In genomic region chr6:52544325-52545022, GRCh38 we compare ENCODE assay signal across 1 cellular context.
TF ChIP-seq lines count a peak whose summit lies in the region.

No MANE protein-coding gene starts in this region.

TF ChIP-seq in HepG2, 621 proteins besides CTCF, POLR2A, EP300 and RAD21 (continued from another document and continues in another):
- TF ChIP-seq ZNF296 (CRISPR knock-in tag; conservative IDR thresholded peaks at IDR 0.05) (no peak), ZNF616 (CRISPR knock-in tag; IDR thresholded peaks at IDR 0.05; ENCODE audit: low read depth) (no peak), SNAI1 (CRISPR knock-in tag; IDR thresholded peaks at IDR 0.05; ENCODE audit: borderline replicate concordance) (no peak), ZNF776 (CRISPR knock-in tag; IDR thresholded peaks at IDR 0.05) (no peak; the same call in 1 of the 2 replicates), ZSCAN21 (CRISPR knock-in tag; IDR thresholded peaks at IDR 0.05; ENCODE audit: borderline replicate concordance) (peak; percentile 58; the same call in 1 of the 2 replicates), ZBTB46 (CRISPR knock-in tag; IDR thresholded peaks at IDR 0.05; ENCODE audit: borderline replicate concordance) (no peak), ZNF274 (CRISPR knock-in tag; IDR thresholded peaks at IDR 0.05) (no peak), ZGPAT (CRISPR knock-in tag; IDR thresholded peaks at IDR 0.05) (peak; percentile 2; the same call in 1 of the 2 replicates), HDAC2 (CRISPR knock-in tag; IDR thresholded peaks at IDR 0.05) (no peak; the same call in 1 of the 2 replicates), ELF4 (CRISPR knock-in tag; IDR thresholded peaks at IDR 0.05; ENCODE audit: borderline replicate concordance) (peak; percentile 37; the same call in 1 of the 2 replicates), PAXIP1 (CRISPR knock-in tag; conservative IDR thresholded peaks at IDR 0.05) (peak; percentile 11), ZNF326 (CRISPR knock-in tag; IDR thresholded peaks at IDR 0.05; ENCODE audit: borderline replicate concordance) (no peak), ZNF44 (CRISPR knock-in tag; IDR thresholded peaks at IDR 0.05) (0 out of 2 replicates have a peak, but pooled peaks have one; percentile 5), PHF21A (CRISPR knock-in tag; IDR thresholded peaks at IDR 0.05) (peak; percentile 17; the same call in 1 of the 2 replicates), ZMYM2 (CRISPR knock-in tag; IDR thresholded peaks at IDR 0.05) (peak; percentile 51; the same call in 1 of the 2 replicates), TFAP4 (IDR thresholded peaks at IDR 0.05; ENCODE audit: borderline replicate concordance, low read depth) (peak; percentile 45), FOXA1 (IDR thresholded peaks at IDR 0.05) (peak; percentile 69; the same call in 1 of the 2 replicates), FOXA1 (CRISPR knock-in tag; IDR thresholded peaks at IDR 0.05) (peak; percentile 84), MLLT10 (CRISPR knock-in tag; IDR thresholded peaks at IDR 0.05) (no peak), ZNF253 (CRISPR knock-in tag; IDR thresholded peaks at IDR 0.05; ENCODE audit: borderline replicate concordance) (no peak), GATAD1 (CRISPR knock-in tag; IDR thresholded peaks at IDR 0.05) (0 out of 2 replicates have a peak, but pooled peaks have one; percentile 9), ZBTB20 (CRISPR knock-in tag; IDR thresholded peaks at IDR 0.05; ENCODE audit: borderline replicate concordance, low read depth) (peak; percentile 4; the same call in 1 of the 2 replicates), SMARCC2 (IDR thresholded peaks at IDR 0.05) (no peak), THAP11 (CRISPR knock-in tag; IDR thresholded peaks at IDR 0.05) (peak; percentile 7; the same call in 1 of the 2 replicates), CEBPG (CRISPR knock-in tag; IDR thresholded peaks at IDR 0.05) (peak; percentile 4; the same call in 1 of the 2 replicates), CCDC6 (CRISPR knock-in tag; IDR thresholded peaks at IDR 0.05) (0 out of 2 replicates have a peak, but pooled peaks have one; percentile 77), CENPT (CRISPR knock-in tag; IDR thresholded peaks at IDR 0.05; ENCODE audit: low read depth) (no peak), TRIM24 (CRISPR knock-in tag; IDR thresholded peaks at IDR 0.05) (no peak), HMGXB3 (CRISPR knock-in tag; IDR thresholded peaks at IDR 0.05; ENCODE audit: borderline replicate concordance) (no peak; the same call in 1 of the 2 replicates)
- TF ChIP-seq, protein P1, sequence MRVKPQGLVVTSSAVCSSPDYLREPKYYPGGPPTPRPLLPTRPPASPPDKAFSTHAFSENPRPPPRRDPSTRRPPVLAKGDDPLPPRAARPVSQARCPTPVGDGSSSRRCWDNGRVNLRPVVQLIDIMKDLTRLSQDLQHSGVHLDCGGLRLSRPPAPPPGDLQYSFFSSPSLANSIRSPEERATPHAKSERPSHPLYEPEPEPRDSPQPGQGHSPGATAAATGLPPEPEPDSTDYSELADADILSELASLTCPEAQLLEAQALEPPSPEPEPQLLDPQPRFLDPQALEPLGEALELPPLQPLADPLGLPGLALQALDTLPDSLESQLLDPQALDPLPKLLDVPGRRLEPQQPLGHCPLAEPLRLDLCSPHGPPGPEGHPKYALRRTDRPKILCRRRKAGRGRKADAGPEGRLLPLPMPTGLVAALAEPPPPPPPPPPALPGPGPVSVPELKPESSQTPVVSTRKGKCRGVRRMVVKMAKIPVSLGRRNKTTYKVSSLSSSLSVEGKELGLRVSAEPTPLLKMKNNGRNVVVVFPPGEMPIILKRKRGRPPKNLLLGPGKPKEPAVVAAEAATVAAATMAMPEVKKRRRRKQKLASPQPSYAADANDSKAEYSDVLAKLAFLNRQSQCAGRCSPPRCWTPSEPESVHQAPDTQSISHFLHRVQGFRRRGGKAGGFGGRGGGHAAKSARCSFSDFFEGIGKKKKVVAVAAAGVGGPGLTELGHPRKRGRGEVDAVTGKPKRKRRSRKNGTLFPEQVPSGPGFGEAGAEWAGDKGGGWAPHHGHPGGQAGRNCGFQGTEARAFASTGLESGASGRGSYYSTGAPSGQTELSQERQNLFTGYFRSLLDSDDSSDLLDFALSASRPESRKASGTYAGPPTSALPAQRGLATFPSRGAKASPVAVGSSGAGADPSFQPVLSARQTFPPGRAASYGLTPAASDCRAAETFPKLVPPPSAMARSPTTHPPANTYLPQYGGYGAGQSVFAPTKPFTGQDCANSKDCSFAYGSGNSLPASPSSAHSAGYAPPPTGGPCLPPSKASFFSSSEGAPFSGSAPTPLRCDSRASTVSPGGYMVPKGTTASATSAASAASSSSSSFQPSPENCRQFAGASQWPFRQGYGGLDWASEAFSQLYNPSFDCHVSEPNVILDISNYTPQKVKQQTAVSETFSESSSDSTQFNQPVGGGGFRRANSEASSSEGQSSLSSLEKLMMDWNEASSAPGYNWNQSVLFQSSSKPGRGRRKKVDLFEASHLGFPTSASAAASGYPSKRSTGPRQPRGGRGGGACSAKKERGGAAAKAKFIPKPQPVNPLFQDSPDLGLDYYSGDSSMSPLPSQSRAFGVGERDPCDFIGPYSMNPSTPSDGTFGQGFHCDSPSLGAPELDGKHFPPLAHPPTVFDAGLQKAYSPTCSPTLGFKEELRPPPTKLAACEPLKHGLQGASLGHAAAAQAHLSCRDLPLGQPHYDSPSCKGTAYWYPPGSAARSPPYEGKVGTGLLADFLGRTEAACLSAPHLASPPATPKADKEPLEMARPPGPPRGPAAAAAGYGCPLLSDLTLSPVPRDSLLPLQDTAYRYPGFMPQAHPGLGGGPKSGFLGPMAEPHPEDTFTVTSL (CRISPR knock-in tag; IDR thresholded peaks at IDR 0.05; ENCODE audit: borderline replicate concordance) = peak; percentile 75; the same call in 1 of the 2 replicates
- TF ChIP-seq, protein P2, sequence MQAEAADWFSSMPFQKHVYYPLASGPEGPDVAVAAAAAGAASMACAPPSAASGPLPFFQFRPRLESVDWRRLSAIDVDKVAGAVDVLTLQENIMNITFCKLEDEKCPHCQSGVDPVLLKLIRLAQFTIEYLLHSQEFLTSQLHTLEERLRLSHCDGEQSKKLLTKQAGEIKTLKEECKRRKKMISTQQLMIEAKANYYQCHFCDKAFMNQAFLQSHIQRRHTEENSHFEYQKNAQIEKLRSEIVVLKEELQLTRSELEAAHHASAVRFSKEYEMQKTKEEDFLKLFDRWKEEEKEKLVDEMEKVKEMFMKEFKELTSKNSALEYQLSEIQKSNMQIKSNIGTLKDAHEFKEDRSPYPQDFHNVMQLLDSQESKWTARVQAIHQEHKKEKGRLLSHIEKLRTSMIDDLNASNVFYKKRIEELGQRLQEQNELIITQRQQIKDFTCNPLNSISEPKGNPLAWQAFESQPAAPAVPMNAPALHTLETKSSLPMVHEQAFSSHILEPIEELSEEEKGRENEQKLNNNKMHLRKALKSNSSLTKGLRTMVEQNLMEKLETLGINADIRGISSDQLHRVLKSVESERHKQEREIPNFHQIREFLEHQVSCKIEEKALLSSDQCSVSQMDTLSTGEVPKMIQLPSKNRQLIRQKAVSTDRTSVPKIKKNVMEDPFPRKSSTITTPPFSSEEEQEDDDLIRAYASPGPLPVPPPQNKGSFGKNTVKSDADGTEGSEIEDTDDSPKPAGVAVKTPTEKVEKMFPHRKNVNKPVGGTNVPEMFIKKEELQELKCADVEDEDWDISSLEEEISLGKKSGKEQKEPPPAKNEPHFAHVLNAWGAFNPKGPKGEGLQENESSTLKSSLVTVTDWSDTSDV (CRISPR knock-in tag; IDR thresholded peaks at IDR 0.05) = no peak
- TF ChIP-seq, protein P3, sequence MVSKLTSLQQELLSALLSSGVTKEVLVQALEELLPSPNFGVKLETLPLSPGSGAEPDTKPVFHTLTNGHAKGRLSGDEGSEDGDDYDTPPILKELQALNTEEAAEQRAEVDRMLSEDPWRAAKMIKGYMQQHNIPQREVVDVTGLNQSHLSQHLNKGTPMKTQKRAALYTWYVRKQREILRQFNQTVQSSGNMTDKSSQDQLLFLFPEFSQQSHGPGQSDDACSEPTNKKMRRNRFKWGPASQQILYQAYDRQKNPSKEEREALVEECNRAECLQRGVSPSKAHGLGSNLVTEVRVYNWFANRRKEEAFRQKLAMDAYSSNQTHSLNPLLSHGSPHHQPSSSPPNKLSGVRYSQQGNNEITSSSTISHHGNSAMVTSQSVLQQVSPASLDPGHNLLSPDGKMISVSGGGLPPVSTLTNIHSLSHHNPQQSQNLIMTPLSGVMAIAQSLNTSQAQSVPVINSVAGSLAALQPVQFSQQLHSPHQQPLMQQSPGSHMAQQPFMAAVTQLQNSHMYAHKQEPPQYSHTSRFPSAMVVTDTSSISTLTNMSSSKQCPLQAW (CRISPR knock-in tag; IDR thresholded peaks at IDR 0.05) = 0 out of 2 replicates have a peak, but pooled peaks have one; percentile 42
